In genomic region chr2:150888337-150888736, GRCh38 we compare ENCODE assay signal across 35 cellular contexts.
DNase-seq lines count a peak whose midpoint lies in the region; ATAC-seq and TF ChIP-seq lines count a peak whose summit lies in the region.
"Had no signal": no experiment of that assay in that cellular context is flagged by ENCODE, and none has a peak within 500 bp of the region (broad histone marks: within the 10 kb centered on the region; RNA-seq: fewer than 3 reads in every experiment).

No MANE protein-coding gene starts in this region.

- H4K91ac ChIP-seq in mesenchymal stem cell (ENCODE audit: low read length) = no peak overlapping the region

- no peak for TF ChIP-seq CTCF in cardiac fibroblast (IDR thresholded peaks at IDR 0.05; ENCODE audit: low read depth, low read length)
- TF ChIP-seq CTCF in GM23338 (conservative IDR thresholded peaks at IDR 0.05; ENCODE audit: low read depth in 2 of 2) = no peak

- CTCF ChIA-PET in activated CD4-positive, alpha-beta T cell treated with anti-CD3 and anti-CD28 coated beads, Interleukin-2, amount 10 ng/mL, durations not matched to agents 7 days and 5 days (lab: Charles Lee) = no interaction called here

- DNase-seq in EH (ENCODE audit: low read depth) (peak; percentile 69), M059J (ENCODE audit: low read depth) (peak; percentile 72), cardiac fibroblast (ENCODE audit: low read depth in 2 of 2) (peak; percentile 43 to 44), mesenchymal stem cell (peak; percentile 17), RPMI8226 (no peak), GM23338 (ENCODE audit: low spot score) (no peak)
- no peak for DNase-seq in activated CD4-positive, alpha-beta T cell treated with anti-CD3 and anti-CD28 coated beads, Interleukin-2, amount 10 ng/mL, durations not matched to agents 7 days and 5 days
- DNase-seq: activated CD4-positive, alpha-beta T cell treated with anti-CD3 and anti-CD28 coated beads for 48 hours; activated CD8-positive, alpha-beta memory T cell treated with anti-CD3 and anti-CD28 coated beads for 24 hours; activated T-cell treated with anti-CD3 and anti-CD28 coated beads for 4 hours; anterior cingulate cortex; Caco-2; DMS79 treated with DMSO at 0.1 percent for 48 hours; endodermal cell; Kasumi-1; MV-4-11; NCI-H1436; NCI-H2081 treated with DMSO at 0.1 percent for 48 hours; NCI-H2227 treated with DMSO at 0.1 percent for 48 hours; NCI-H526 treated with DMSO at 0.1 percent for 48 hours; NK-92 treated with Interleukin-12 subunit alpha and Interleukin-12 subunit beta, amount 100 ng/mL, for 24 hours; pancreas; SHP77 treated with DMSO at 0.1 percent for 48 hours; stimulated activated naive CD4-positive, alpha-beta T cell; T1000 had no signal

- peak overlapping the region; percentile 41 for H3K9ac ChIP-seq in mesenchymal stem cell (ENCODE audit: low read length)

- no peak overlapping the region for H3K23ac ChIP-seq in mesenchymal stem cell (ENCODE audit: low read length in 2 of 2)

- H3K27ac ChIP-seq in mesenchymal stem cell (ENCODE audit: low read length, poor library complexity, severe bottlenecking) (no peak overlapping the region), GM23338 (ENCODE audit: low read depth) (no peak overlapping the region)
- H3K27ac ChIP-seq: C4-2B, gastroesophageal sphincter, hepatocyte, pancreas, skin epidermis had no signal

- no peaks in the 10 kb centered on the region for H3K27me3 ChIP-seq in mesenchymal stem cell (ENCODE audit: control insufficient read depth in 1 of 2, insufficient read depth in 1 of 2, low read length in 2 of 2)
- no peaks in the 10 kb centered on the region for H3K27me3 ChIP-seq in GM23338 (ENCODE audit: insufficient read depth)
- H3K27me3 ChIP-seq: gastroesophageal sphincter, hepatocyte, pancreas had no signal

- H3K18ac ChIP-seq in mesenchymal stem cell (ENCODE audit: low read depth in 1 of 2, low read length in 2 of 2) = no peak overlapping the region

- no peaks in the 10 kb centered on the region for H3K4me1 Mint-ChIP-seq in activated CD4-positive, alpha-beta T cell treated with anti-CD3 and anti-CD28 coated beads, Interleukin-2, amount 10 ng/mL, durations not matched to agents 7 days and 5 days
- H3K4me1 Mint-ChIP-seq in GM23338 = no peaks in the 10 kb centered on the region
- H3K4me1 Mint-ChIP-seq: activated naive CD4-positive, alpha-beta T cell treated with anti-CD3 and anti-CD28 coated beads, Interleukin-2, amount 50 U/mL, for 24 hours; endodermal cell had no signal

- no peak overlapping the region for H4K8ac ChIP-seq in mesenchymal stem cell (ENCODE audit: low read length)

- no peaks in the 10 kb centered on the region for H3F3A ChIP-seq in GM23338 (replicated peaks; ENCODE audit: low read depth)

- no peak overlapping the region for H3K4me3 Mint-ChIP-seq in activated CD4-positive, alpha-beta T cell treated with anti-CD3 and anti-CD28 coated beads, Interleukin-2, amount 10 ng/mL, durations not matched to agents 7 days and 5 days
- H3K4me3 Mint-ChIP-seq in GM23338 = no peak overlapping the region
- H3K4me3 Mint-ChIP-seq: activated naive CD4-positive, alpha-beta T cell treated with anti-CD3 and anti-CD28 coated beads, Interleukin-2, amount 50 U/mL, for 24 hours; dendritic cell treated with granulocyte-macrophage colony-stimulating factor and Interleukin-4, amounts not matched to agents 40 ng/mL and 50 ng/mL, for 4 days; endodermal cell; type B pancreatic cell had no signal

- no peaks in the 10 kb centered on the region for H4K20me1 ChIP-seq in GM23338 (replicated peaks; ENCODE audit: insufficient read depth)

- H3K4me2 ChIP-seq in mesenchymal stem cell (ENCODE audit: low read length, poor library complexity, severe bottlenecking) = no peak overlapping the region
- no peak overlapping the region for H3K4me2 ChIP-seq in GM23338
- H3K4me2 ChIP-seq: hepatocyte had no signal

- no peak overlapping the region for H2BK12ac ChIP-seq in mesenchymal stem cell (ENCODE audit: low read length in 2 of 2)

- H3K4me3 ChIP-seq in cardiac fibroblast (replicated peaks in 1 of 2; ENCODE audit: low read depth in 2 of 2, low read length in 2 of 2) (no peak overlapping the region), mesenchymal stem cell (ENCODE audit: insufficient read depth in 1 of 2, low read depth in 1 of 2, low read length in 2 of 2) (no peak overlapping the region), GM23338 (no peak overlapping the region)
- H3K4me3 ChIP-seq: gastroesophageal sphincter, hepatocyte, pancreas, skin epidermis had no signal

- no peak overlapping the region for H2AK5ac ChIP-seq in mesenchymal stem cell (ENCODE audit: low read length, severe bottlenecking)

- no peaks in the 10 kb centered on the region for H3K79me2 ChIP-seq in GM23338 (replicated peaks; ENCODE audit: insufficient read depth)
- H3K79me2 ChIP-seq: hepatocyte had no signal

- no peaks in the 10 kb centered on the region; the same call in 1 of the 2 replicates for H3K9me2 ChIP-seq in GM23338 (ENCODE audit: insufficient read depth)

- no peak overlapping the region for H2BK120ac ChIP-seq in mesenchymal stem cell (ENCODE audit: low read depth, low read length)

- no peak for ATAC-seq in HG02798 (IDR thresholded peaks at IDR 0.05; ENCODE audit: poor library complexity, unreplicated experiment)
- ATAC-seq in GM23338 = no peak
- ATAC-seq: gastroesophageal sphincter, HCT116, pancreas had no signal

- peaks cover 4% of the 10 kb centered on the region for H3K27me3 Mint-ChIP-seq in activated CD4-positive, alpha-beta T cell treated with anti-CD3 and anti-CD28 coated beads, Interleukin-2, amount 10 ng/mL, durations not matched to agents 7 days and 5 days
- no peaks in the 10 kb centered on the region for H3K27me3 Mint-ChIP-seq in GM23338 (ENCODE audit: insufficient read depth, low read depth, poor library complexity)
- H3K27me3 Mint-ChIP-seq: dendritic cell treated with granulocyte-macrophage colony-stimulating factor and Interleukin-4, amounts not matched to agents 40 ng/mL and 50 ng/mL, for 4 days; type B pancreatic cell had no signal

- H3K9me3 Mint-ChIP-seq in activated CD4-positive, alpha-beta T cell treated with anti-CD3 and anti-CD28 coated beads, Interleukin-2, amount 10 ng/mL, durations not matched to agents 7 days and 5 days = no peaks in the 10 kb centered on the region
- peaks cover 2% of the 10 kb centered on the region; the same call in 1 of the 3 replicates for H3K9me3 Mint-ChIP-seq in GM23338
- H3K9me3 Mint-ChIP-seq: activated T-helper 2 cell treated with anti-CD3 and anti-CD28 coated beads, Interferon-gamma antibody, Interleukin-2, Interleukin-4, amounts not matched to agents 10 μg/mL and 5 μg/mL and 100 μg/mL, durations not matched to agents 14 hours and 24 hours and 36 hours; endodermal cell had no signal

- no peaks in the 10 kb centered on the region for H3K4me1 ChIP-seq in mesenchymal stem cell (ENCODE audit: control insufficient read depth, insufficient read depth, low read depth, low read length)
- no peaks in the 10 kb centered on the region for H3K4me1 ChIP-seq in GM23338 (ENCODE audit: insufficient read depth)
- H3K4me1 ChIP-seq: gastroesophageal sphincter, pancreas had no signal

- no peak overlapping the region for H3K14ac ChIP-seq in mesenchymal stem cell (ENCODE audit: low read length in 2 of 2)

- H3K79me1 ChIP-seq in mesenchymal stem cell (replicated peaks; ENCODE audit: low read length, poor library complexity, severe bottlenecking) = no peaks in the 10 kb centered on the region

- no peak overlapping the region for H2BK5ac ChIP-seq in mesenchymal stem cell (ENCODE audit: low read depth, low read length, poor library complexity, severe bottlenecking)

- no peak overlapping the region for H3K27ac Mint-ChIP-seq in activated CD4-positive, alpha-beta T cell treated with anti-CD3 and anti-CD28 coated beads, Interleukin-2, amount 10 ng/mL, durations not matched to agents 7 days and 5 days
- no peak overlapping the region for H3K27ac Mint-ChIP-seq in GM23338
- H3K27ac Mint-ChIP-seq: activated naive CD4-positive, alpha-beta T cell treated with anti-CD3 and anti-CD28 coated beads, Interleukin-2, amount 50 U/mL, for 24 hours; activated T-helper 2 cell treated with anti-CD3 and anti-CD28 coated beads, Interferon-gamma antibody, Interleukin-2, Interleukin-4, amounts not matched to agents 10 μg/mL and 5 μg/mL and 100 μg/mL, durations not matched to agents 14 hours and 24 hours and 36 hours; dendritic cell treated with granulocyte-macrophage colony-stimulating factor and Interleukin-4, amounts not matched to agents 40 ng/mL and 50 ng/mL, for 4 days; endodermal cell; type B pancreatic cell had no signal

- H2AFZ ChIP-seq in mesenchymal stem cell (ENCODE audit: low read depth, low read length) (no peak overlapping the region), GM23338 (no peak overlapping the region)
- H2AFZ ChIP-seq: hepatocyte had no signal

- H2BK15ac ChIP-seq in mesenchymal stem cell (ENCODE audit: low read depth, poor library complexity, severe bottlenecking) = no peak overlapping the region

- peaks cover 3% of the 10 kb centered on the region for H3K9me3 ChIP-seq in mesenchymal stem cell (ENCODE audit: control insufficient read depth, low read length)
- H3K9me3 ChIP-seq: Caco-2, gastroesophageal sphincter, pancreas had no signal

- POLR2A ChIA-PET in activated CD4-positive, alpha-beta T cell treated with anti-CD3 and anti-CD28 coated beads, Interleukin-2, amount 10 ng/mL, durations not matched to agents 7 days and 5 days (lab: Charles Lee) = no interaction called here

- no peak overlapping the region for H3K4ac ChIP-seq in mesenchymal stem cell (ENCODE audit: low read depth in 1 of 2, low read length in 2 of 2)

- H3K36me3 Mint-ChIP-seq in activated CD4-positive, alpha-beta T cell treated with anti-CD3 and anti-CD28 coated beads, Interleukin-2, amount 10 ng/mL, durations not matched to agents 7 days and 5 days (ENCODE audit: low read depth) = no peaks in the 10 kb centered on the region
- peaks cover 4% of the 10 kb centered on the region; the same call in 1 of the 3 replicates for H3K36me3 Mint-ChIP-seq in GM23338 (ENCODE audit: low read depth)
- H3K36me3 Mint-ChIP-seq: activated naive CD4-positive, alpha-beta T cell treated with anti-CD3 and anti-CD28 coated beads, Interleukin-2, amount 50 U/mL, for 24 hours; type B pancreatic cell had no signal

- H3K36me3 ChIP-seq in mesenchymal stem cell (ENCODE audit: control insufficient read depth in 1 of 2, insufficient read depth in 2 of 2, low read depth in 1 of 2, low read length in 2 of 2) (no peaks in the 10 kb centered on the region), GM23338 (ENCODE audit: insufficient read depth) (peaks cover 6% of the 10 kb centered on the region; the same call in 1 of the 2 replicates)
- H3K36me3 ChIP-seq: gastroesophageal sphincter, pancreas had no signal

TF ChIP-seq in GM23338, 12 proteins besides CTCF, POLR2A, EP300 and RAD21 (continues in another document):
- TF ChIP-seq CREB1 (CRISPR knock-in tag; IDR thresholded peaks at IDR 0.05; ENCODE audit: low read depth) (no peak), NANOG (IDR thresholded peaks at IDR 0.05; ENCODE audit: borderline replicate concordance) (no peak), POLR2AphosphoS5 (IDR thresholded peaks at IDR 0.05; ENCODE audit: low read depth) (no peak), ZNF331 (CRISPR knock-in tag; IDR thresholded peaks at IDR 0.05; ENCODE audit: low read depth) (no peak), JUNB (IDR thresholded peaks at IDR 0.05; ENCODE audit: unreplicated experiment) (no peak)

Comparison
In these comparisons a context has a peak if more than half of its experiments do, and no peak if none do; other contexts are left out.
1. DNase-seq: peak in EH (single experiment), M059J (single experiment), cardiac fibroblast (2 of 2) and mesenchymal stem cell (single experiment); none in activated CD4-positive, alpha-beta T cell treated with anti-CD3 and anti-CD28 coated beads, Interleukin-2, amount 10 ng/mL, durations not matched to agents 7 days and 5 days (single experiment), RPMI8226 (single experiment) and GM23338 (single experiment).